ENCODE assay signal across 8 cellular contexts in genomic region chr6:136317023-136317649, GRCh38. TPM values are rescaled to one million over a fixed set of nuclear protein-coding genes. Genes with fewer than 3 reads are reported as not detected.
A peak's percentile ranks its signal among the peaks of the same experiment; 100 is the strongest.
DNase-seq lines count a peak whose midpoint lies in the region; ATAC-seq and TF ChIP-seq lines count a peak whose summit lies in the region.

No MANE protein-coding gene starts in this region.

- H4K8ac ChIP-seq in trophoblast cell (ENCODE audit: low read depth, low read length), result no peak overlapping the region

- TF ChIP-seq CTCF in CD4-positive, alpha-beta T cell (IDR thresholded peaks at IDR 0.05), result peak; percentile 83
- TF ChIP-seq CTCF in RWPE2 (IDR thresholded peaks at IDR 0.05; ENCODE audit: poor library complexity, severe bottlenecking) (peak; percentile 84), gastroesophageal sphincter (IDR thresholded peaks at IDR 0.05) (peak; percentile 74 to 80 (median 76))

- no peaks in the 10 kb centered on the region for H3K79me2 ChIP-seq in trophoblast cell (ENCODE audit: control insufficient read depth, insufficient read depth, low read length, poor library complexity)

- H3K9ac ChIP-seq in trophoblast cell (ENCODE audit: low read length), result no peak overlapping the region

- no peak overlapping the region for H2BK120ac ChIP-seq in trophoblast cell (ENCODE audit: insufficient read depth, low read length, poor library complexity)

- POLR2A ChIA-PET in CD4-positive, alpha-beta T cell (lab: Charles Lee), result interaction anchor here (4.6 kb wide), 1 partner anchor 28 kb away, joined by 36 read pairs; the partner anchor contains the start of gene BCLAF1

- H3K9me3 ChIP-seq in CD4-positive, alpha-beta T cell (ENCODE audit: control insufficient read depth, low read length), result no peaks in the 10 kb centered on the region
- H3K9me3 ChIP-seq in RWPE2 (ENCODE audit: severe bottlenecking) (no peaks in the 10 kb centered on the region), gastroesophageal sphincter (no peaks in the 10 kb centered on the region), trophoblast cell (ENCODE audit: insufficient read depth, low read depth, low read length) (no peaks in the 10 kb centered on the region), aorta (ENCODE audit: control insufficient read depth, low read length) (no peaks in the 10 kb centered on the region)

- intact Hi-C loops in CD4-positive, alpha-beta T cell (cut with DNase I, micrococcal nuclease), result loop anchor here (1.0 to 5.0 kb wide), 8 partner anchors 29 to 866 kb away; partner anchors contain the start of gene MTFR2 (in 2 of the 2)
- intact Hi-C loops in aorta (cut with DNase I), result no loop called here

- H3K27me3 Mint-ChIP-seq in CD4-positive, alpha-beta T cell, result no peaks in the 10 kb centered on the region

- no peak overlapping the region for H2BK12ac ChIP-seq in trophoblast cell (ENCODE audit: low read length)

- H3K79me1 ChIP-seq in trophoblast cell (ENCODE audit: low read length), result no peaks in the 10 kb centered on the region

- TF ChIP-seq EP300 in gastroesophageal sphincter (IDR thresholded peaks at IDR 0.05), result no peak

- H3K27ac Mint-ChIP-seq in CD4-positive, alpha-beta T cell, result no peak overlapping the region

- CTCF ChIA-PET in CD4-positive, alpha-beta T cell (lab: Charles Lee), result interaction anchor here (0.6 to 2.0 kb wide), 22 partner anchors 9 to 869 kb away, joined by 3 to 26 read pairs (median 5); partner anchors contain the start of genes BCLAF1 and MTFR2

- H3K9me3 Mint-ChIP-seq in CD4-positive, alpha-beta T cell, result no peaks in the 10 kb centered on the region

- H3K23ac ChIP-seq in trophoblast cell (ENCODE audit: low read length), result no peak overlapping the region

- H4K12ac ChIP-seq in trophoblast cell (ENCODE audit: low read depth, low read length), result no peak overlapping the region

- no peak overlapping the region for H3K18ac ChIP-seq in trophoblast cell (ENCODE audit: low read length)

- TF ChIP-seq POLR2A in gastroesophageal sphincter (IDR thresholded peaks at IDR 0.05), result no peak

- H3K4me3 ChIP-seq in RWPE2 (ENCODE audit: severe bottlenecking) (no peak overlapping the region), gastroesophageal sphincter (no peak overlapping the region), trophoblast cell (ENCODE audit: low read depth, low read length) (no peak overlapping the region), aorta (ENCODE audit: low read length in 2 of 2) (no peak overlapping the region)

- no peaks in the 10 kb centered on the region for H3K27me3 ChIP-seq in CD4-positive, alpha-beta T cell (ENCODE audit: control insufficient read depth, insufficient read depth, low read length)
- H3K27me3 ChIP-seq in RWPE2 (ENCODE audit: insufficient read depth, poor library complexity, severe bottlenecking) (no peaks in the 10 kb centered on the region), gastroesophageal sphincter (no peaks in the 10 kb centered on the region), trophoblast cell (ENCODE audit: insufficient read depth, low read length) (no peaks in the 10 kb centered on the region), aorta (ENCODE audit: control insufficient read depth in 1 of 2, insufficient read depth in 2 of 2, low read length in 1 of 2) (no peaks in the 10 kb centered on the region)

- no peak overlapping the region for H2BK5ac ChIP-seq in trophoblast cell (ENCODE audit: low read depth, low read length, poor library complexity)

- H3K14ac ChIP-seq in trophoblast cell (ENCODE audit: low read length), result no peak overlapping the region

- no peak overlapping the region for H2AFZ ChIP-seq in trophoblast cell (ENCODE audit: insufficient read depth, low read length, poor library complexity)

- H3K4me1 ChIP-seq in RWPE2 (ENCODE audit: insufficient read depth, poor library complexity, severe bottlenecking) (no peaks in the 10 kb centered on the region), gastroesophageal sphincter (peaks cover 0 to 4% (median 0%) of the 10 kb centered on the region in 3 donors), trophoblast cell (ENCODE audit: control insufficient read depth in 1 of 2, insufficient read depth in 2 of 2, low read length in 2 of 2) (no peaks in the 10 kb centered on the region), aorta (ENCODE audit: control insufficient read depth in 1 of 2, insufficient read depth in 2 of 2, low read length in 2 of 2) (peaks cover 0 to 2% of the 10 kb centered on the region in 2 donors)

- no peak overlapping the region for H3K4ac ChIP-seq in trophoblast cell (ENCODE audit: low read depth, low read length)

- 41 to 77% methylated on average over 2 to 5 of the region's 5 CpGs for WGBS in gastroesophageal sphincter (ENCODE audit: low coverage in 1 of 2), 2 donors
- no CpG with 5 or more reads among the region's 5 CpGs for whole genome bisulfite sequencing in trophoblast cell (ENCODE audit: extremely low coverage, insufficient coverage, insufficient read length)
- WGBS in aorta, 2 donors, result 34 to 40% methylated on average over 5 of the region's 5 CpGs

- DNase-seq in CD4-positive, alpha-beta T cell, result peak; percentile 33 to 63 (median 46)
- DNase-seq in LHCN-M2 (ENCODE audit: low read depth) (peak; percentile 49), RWPE2 (ENCODE audit: low spot score) (no peak), trophoblast cell (peak; percentile 64 to 91), aorta (no peak)
- DNase-seq in activated effector memory CD4-positive, alpha-beta T cell treated with Interleukin-2 at 50 U/mL for 16 hours, result peak; percentile 31

- H3K4me3 Mint-ChIP-seq in CD4-positive, alpha-beta T cell, result no peak overlapping the region

- H4K91ac ChIP-seq in trophoblast cell (ENCODE audit: low read depth, low read length), result no peak overlapping the region

- no peaks in the 10 kb centered on the region for H3K4me1 Mint-ChIP-seq in CD4-positive, alpha-beta T cell (ENCODE audit: low read depth)

- peak; percentile 99 for ATAC-seq in CD4-positive, alpha-beta T cell (ENCODE audit: poor library complexity)
- ATAC-seq in GM19438 (IDR thresholded peaks at IDR 0.05; ENCODE audit: low read depth, unreplicated experiment) (peak; percentile 63), RWPE2 (ENCODE audit: low read depth) (peak; percentile 71), gastroesophageal sphincter (no peak), aorta (ENCODE audit: low FRiP score) (peak; percentile 52)

- H3K36me3 Mint-ChIP-seq in CD4-positive, alpha-beta T cell (ENCODE audit: low read depth), result no peaks in the 10 kb centered on the region

- no peak overlapping the region for H3K4me2 ChIP-seq in trophoblast cell (ENCODE audit: low read length)

- H3K27ac ChIP-seq in CD4-positive, alpha-beta T cell (ENCODE audit: low read depth, low read length), result no peak overlapping the region
- no peak overlapping the region for H3K27ac ChIP-seq in RWPE2 (ENCODE audit: poor library complexity, severe bottlenecking)
- H3K27ac ChIP-seq in gastroesophageal sphincter, result no peak overlapping the region
- H3K27ac ChIP-seq in trophoblast cell (ENCODE audit: low read depth, low read length), result no peak overlapping the region
- no peak overlapping the region for H3K27ac ChIP-seq in aorta (ENCODE audit: low read depth in 1 of 2, low read length in 2 of 2)

- H2AK5ac ChIP-seq in trophoblast cell (ENCODE audit: low read length), result no peak overlapping the region

- H3K36me3 ChIP-seq in RWPE2 (ENCODE audit: low read depth), result no peaks in the 10 kb centered on the region
- H3K36me3 ChIP-seq in gastroesophageal sphincter, result no peaks in the 10 kb centered on the region
- H3K36me3 ChIP-seq in trophoblast cell (ENCODE audit: control insufficient read depth in 1 of 2, insufficient read depth in 2 of 2, low read length in 2 of 2), result no peaks in the 10 kb centered on the region
- no peaks in the 10 kb centered on the region for H3K36me3 ChIP-seq in aorta (ENCODE audit: control insufficient read depth in 1 of 2, insufficient read depth in 2 of 2, low read length in 1 of 2)

RNA-seq across cellular contexts. Expression of gene BCLAF1, which starts 27.5 kb away (rescaled TPM):
- total RNA-seq in CD4-positive, alpha-beta T cell, result 100 to 1,000 TPM; 484 to 501 TPM
- 91.1 and 95.9 TPM in 2 replicates for total RNA-seq in LHCN-M2 (2014; rRNA removed)
- 38.4 TPM for polyA plus RNA-seq in LHCN-M2 (2012)
- 100 to 1,000 TPM in 2 of 4 donors, 10 to 100 TPM in 2; 82.5 to 124 (median 105) TPM for total RNA-seq in gastroesophageal sphincter
- polyA plus RNA-seq in trophoblast cell (2013), result 141 and 143 TPM in 2 replicates
- 100 to 1,000 TPM; 132 to 134 TPM for total RNA-seq in aorta
- 10 to 100 TPM; 15.3 to 32.0 TPM for polyA plus RNA-seq in aorta

Comparison
In these comparisons a context has a peak if more than half of its experiments do, and no peak if none do; other contexts are left out.
1. DNase-seq: peak in CD4-positive, alpha-beta T cell (10 of 10), LHCN-M2 (single experiment), activated effector memory CD4-positive, alpha-beta T cell treated with Interleukin-2 at 50 U/mL for 16 hours (single experiment) and trophoblast cell (2 of 2); none in RWPE2 (single experiment) and aorta (0 of 2).
2. intact Hi-C loops: an anchor here in CD4-positive, alpha-beta T cell (1.0 to 5.0 kb wide); none called in aorta.
3. Peak in every context shown above with its lines, with median percentiles within 50 percentile points of each other: CTCF ChIP-seq.